21 cellular contexts compared by ENCODE assay signal in genomic region chrX:78133561-78133960, GRCh38. TPM values are rescaled to one million over a fixed set of nuclear protein-coding genes. Genes with fewer than 3 reads are reported as not detected.
DNase-seq lines count a peak whose midpoint lies in the region; ATAC-seq, FAIRE-seq and TF ChIP-seq lines count a peak whose summit lies in the region.
"Had no signal": no experiment of that assay in that cellular context is flagged by ENCODE, and none has a peak within 500 bp of the region (broad histone marks: within the 10 kb centered on the region; RNA-seq: fewer than 3 reads in every experiment).

No MANE protein-coding gene starts in this region.

- H3K27me3 ChIP-seq in HepG2 (ENCODE audit: control insufficient read depth in 1 of 2, insufficient read depth in 2 of 2, low read length in 2 of 2) (no peaks in the 10 kb centered on the region), right lobe of liver (no peaks in the 10 kb centered on the region), MM.1S (replicated peaks; ENCODE audit: insufficient read depth, low read length) (no peaks in the 10 kb centered on the region), K562 (ENCODE audit: control insufficient read depth in 2 of 2, insufficient read depth in 2 of 2, low read length in 2 of 2) (no peaks in the 10 kb centered on the region), transverse colon (no peaks in the 10 kb centered on the region)

- H3K79me2 ChIP-seq in HepG2 (ENCODE audit: insufficient read depth, low read length) (no peaks in the 10 kb centered on the region), MM.1S (ENCODE audit: low read length) (peaks cover 5% of the 10 kb centered on the region), K562 (ENCODE audit: control insufficient read depth, insufficient read depth, low read length) (no peaks in the 10 kb centered on the region)

- H3K9me3 ChIP-seq in HepG2 (ENCODE audit: low read length) (no peaks in the 10 kb centered on the region), right lobe of liver (no peaks in the 10 kb centered on the region), MM.1S (replicated peaks; ENCODE audit: insufficient read depth, low read length) (no peaks in the 10 kb centered on the region), K562 (replicated peaks; ENCODE audit: control insufficient read depth, insufficient read depth, low read depth, low read length) (no peaks in the 10 kb centered on the region), transverse colon (no peaks in the 10 kb centered on the region)
- H3K9me3 ChIP-seq: BLaER1 had no signal

- no peak for DNase-seq in HepG2 (ENCODE audit: low spot score)
- DNase-seq in right lobe of liver: no peak
- no peak for DNase-seq in MM.1S
- DNase-seq in K562 (ENCODE audit: extremely low read depth in 1 of 4, low spot score in 3 of 4): no peak
- no peak for DNase-seq in nucleus accumbens (lab: John Stamatoyannopoulos, UW)
- DNase-seq in GF-D8 (lab: John Stamatoyannopoulos, UW): no peak
- DNase-seq in transverse colon: no peak
- DNase-seq: Calu3; CD4-positive, alpha-beta T cell; COR-L47; DMS53; DMS79 treated with DMSO at 0.1 percent for 48 hours; H9 had no signal

- FAIRE-seq in HepG2 (lab: Jason Lieb, UNC) (no peak), K562 (lab: Jason Lieb, UNC) (no peak)
- FAIRE-seq: A204.1, GM12892, GM19239 had no signal

- intact Hi-C loops in HepG2 (cut with micrococcal nuclease; ENCODE audit: unreplicated experiment) (no loop called here), right lobe of liver (cut with DNase I) (no loop called here), K562 (cut with micrococcal nuclease) (no loop called here), transverse colon (cut with DNase I; ENCODE audit: low total_unique reads) (no loop called here)

- no peak; a peak in 1 of 4 replicates for TF ChIP-seq POLR2A in HepG2 (IDR thresholded peaks at IDR 0.05; ENCODE audit: insufficient read depth in 1 of 2, low read depth in 2 of 2, low read length in 2 of 2)
- TF ChIP-seq POLR2A in right lobe of liver (IDR thresholded peaks at IDR 0.05): no peak
- no peak for TF ChIP-seq POLR2A in K562 (conservative IDR thresholded peaks at IDR 0.05)
- TF ChIP-seq POLR2A in transverse colon (IDR thresholded peaks at IDR 0.05): no peak

- ATAC-seq in HepG2 (no peak), right lobe of liver (no peak), K562 (no peak)
- ATAC-seq: GM23338, HCT116 had no signal

- CTCF ChIA-PET in HepG2 (lab: Yijun Ruan, JAX; ENCODE audit: low intra/inter-chr PET ratio, low total read pairs) (no interaction called here), K562 (lab: Yijun Ruan, JAX; ENCODE audit: low intra/inter-chr PET ratio) (no interaction called here)

- H3F3A ChIP-seq in MM.1S (ENCODE audit: insufficient read depth, low read length): peaks cover 20% of the 10 kb centered on the region

- no peak for TF ChIP-seq RAD21 in HepG2 (CRISPR knock-in tag; IDR thresholded peaks at IDR 0.05)
- no peak for TF ChIP-seq RAD21 in K562 (CRISPR knock-in tag; conservative IDR thresholded peaks at IDR 0.05 in 1 of 2, IDR thresholded peaks at IDR 0.05 in 1 of 2)

- no peaks in the 10 kb centered on the region for H3K9me1 ChIP-seq in K562 (ENCODE audit: control insufficient read depth, insufficient read depth, low read length)

- H3K9ac ChIP-seq in HepG2 (ENCODE audit: insufficient read depth, low read depth, low read length) (no peak overlapping the region), MM.1S (ENCODE audit: low read length) (no peak overlapping the region), K562 (ENCODE audit: insufficient read depth in 1 of 2, low read depth in 2 of 2, low read length in 2 of 2) (no peak overlapping the region)
- H3K9ac ChIP-seq: BLaER1 had no signal

- BruUV-seq in HepG2 (replicated peaks; lab: Mats Ljungman, UMichigan) (no TSS peak), K562 (replicated peaks; lab: Mats Ljungman, UMichigan) (no TSS peak)

- in situ Hi-C loops in HepG2 (cut with HindIII; ENCODE audit: extremely low pct_ligation_motif_present, low pct_unique_long_range_greater_than_20kb) (no loop called here), K562 (cut with MboI) (no loop called here), transverse colon (cut with MboI; ENCODE audit: low pct_ligation_motif_present in 1 of 4, low pct_unique_long_range_greater_than_20kb in 1 of 4, low sequenced_read_pairs in 3 of 4) (no loop called here)

- H3K36me3 ChIP-seq in HepG2 (replicated peaks in 1 of 2; ENCODE audit: control insufficient read depth in 1 of 2, insufficient read depth in 2 of 2, low read length in 2 of 2): 0 out of 5 replicates have a peak, but pooled peaks cover 0 to 1% of the 10 kb centered on the region in 2 experiments
- H3K36me3 ChIP-seq in right lobe of liver: peaks cover 0 to 1% (median 0%) of the 10 kb centered on the region in 4 donors
- no peaks in the 10 kb centered on the region for H3K36me3 ChIP-seq in MM.1S (replicated peaks; ENCODE audit: insufficient read depth, low read length)
- H3K36me3 ChIP-seq in K562 (ENCODE audit: control insufficient read depth, insufficient read depth, low read length): peaks cover 35% of the 10 kb centered on the region; the same call in 2 of the 3 replicates
- H3K36me3 ChIP-seq in transverse colon: no peaks in the 10 kb centered on the region

- H2AFZ ChIP-seq in HepG2 (ENCODE audit: low read length) (no peak overlapping the region), MM.1S (ENCODE audit: low read length) (no peak overlapping the region), K562 (ENCODE audit: low read depth, low read length) (no peak overlapping the region)
- H2AFZ ChIP-seq: GM23338 had no signal

- TF ChIP-seq CTCF in HepG2 (CRISPR knock-in tag; IDR thresholded peaks at IDR 0.05): no peak
- TF ChIP-seq CTCF in right lobe of liver (IDR thresholded peaks at IDR 0.05): no peak
- no peak for TF ChIP-seq CTCF in MM.1S (IDR thresholded peaks at IDR 0.05; ENCODE audit: low read length)
- no peak for TF ChIP-seq CTCF in K562 (IDR thresholded peaks at IDR 0.05 in 2 of 3, conservative IDR thresholded peaks at IDR 0.05 in 1 of 3; ENCODE audit: insufficient read depth in 2 of 3, low read depth in 1 of 3, low read length in 3 of 3)
- no peak for TF ChIP-seq CTCF in transverse colon (IDR thresholded peaks at IDR 0.05)

- POLR2A ChIA-PET in HepG2 (lab: Yijun Ruan, JAX): no interaction called here
- POLR2A ChIA-PET in K562 (lab: Yijun Ruan, JAX): interaction anchor here (0.7 to 1.1 kb wide), 2 partner anchors 16 to 26 kb away, joined by 3 read pairs; no protein-coding TSS in a partner anchor

- H3K4me3 ChIP-seq in HepG2 (replicated peaks in 1 of 3; ENCODE audit: insufficient read depth in 1 of 3, low read depth in 2 of 3, low read length in 3 of 3): no peak overlapping the region
- no peak overlapping the region for H3K4me3 ChIP-seq in right lobe of liver
- no peak overlapping the region for H3K4me3 ChIP-seq in MM.1S (ENCODE audit: low read length)
- H3K4me3 ChIP-seq in K562: no peak overlapping the region
- no peak overlapping the region for H3K4me3 ChIP-seq in transverse colon
- H3K4me3 ChIP-seq: BLaER1, GM23338 had no signal

- H3K4me2 ChIP-seq in HepG2 (ENCODE audit: low read depth, low read length): no peak overlapping the region
- H3K4me2 ChIP-seq in MM.1S (ENCODE audit: low read depth, low read length): no peak overlapping the region
- no peak overlapping the region for H3K4me2 ChIP-seq in K562 (ENCODE audit: insufficient read depth, low read length)
- H3K4me2 ChIP-seq: BLaER1, GM23338 had no signal

- TF ChIP-seq EP300 in HepG2 (IDR thresholded peaks at IDR 0.05; ENCODE audit: low read depth in 2 of 2, low read length in 2 of 2): no peak
- TF ChIP-seq EP300 in HepG2 (CRISPR knock-in tag; IDR thresholded peaks at IDR 0.05; ENCODE audit: borderline replicate concordance): no peak
- TF ChIP-seq EP300 in K562 (IDR thresholded peaks at IDR 0.05; ENCODE audit: low read length): no peak
- TF ChIP-seq EP300 in transverse colon (IDR thresholded peaks at IDR 0.05; ENCODE audit: low read depth): no peak

- H4K20me1 ChIP-seq in HepG2 (ENCODE audit: insufficient read depth, low read length) (peaks cover 10% of the 10 kb centered on the region), MM.1S (ENCODE audit: insufficient read depth, low read length) (no peaks in the 10 kb centered on the region), K562 (replicated peaks; ENCODE audit: control insufficient read depth, insufficient read depth, low read length) (no peaks in the 10 kb centered on the region; the same call in 1 of the 2 replicates)

- no peaks in the 10 kb centered on the region for H3K9me2 ChIP-seq in MM.1S (replicated peaks; ENCODE audit: insufficient read depth, low read length)

- H3K27ac ChIP-seq in HepG2 (ENCODE audit: extremely low read length, insufficient read depth, low read length) (no peak overlapping the region), right lobe of liver (no peak overlapping the region), MM.1S (ENCODE audit: low read length) (peak overlapping the region; percentile 65; the same call in 1 of the 2 replicates), K562 (ENCODE audit: extremely low read depth, low read depth, low read length) (no peak overlapping the region), transverse colon (no peak overlapping the region)
- H3K27ac ChIP-seq: 22Rv1, BLaER1, C4-2B had no signal

- no peaks in the 10 kb centered on the region for H3K4me1 ChIP-seq in HepG2 (ENCODE audit: insufficient read depth, low read length)
- H3K4me1 ChIP-seq in right lobe of liver: no peaks in the 10 kb centered on the region
- H3K4me1 ChIP-seq in MM.1S (ENCODE audit: low read length): peaks cover 26% of the 10 kb centered on the region
- H3K4me1 ChIP-seq in K562 (replicated peaks in 1 of 2; ENCODE audit: control insufficient read depth in 2 of 2, insufficient read depth in 2 of 2, low read length in 2 of 2): peaks cover 0 to 2% of the 10 kb centered on the region in 2 experiments; a peak in 1 of 5 replicates
- no peaks in the 10 kb centered on the region for H3K4me1 ChIP-seq in transverse colon
- H3K4me1 ChIP-seq: BLaER1 had no signal

RNA-seq across cellular contexts. Expression of gene TAF9B, which starts 5.9 kb away (rescaled TPM):
- total RNA-seq in HepG2 (2016; rRNA removed; fragmentation: Illumina TruSeq; extraction: Trizol): 15.2 and 25.1 TPM in 2 replicates
- total RNA-seq in HepG2 (2016; cell fraction: cytosol; rRNA removed; fragmentation: Illumina TruSeq; extraction: Trizol; ENCODE audit: low read depth): 2.0 and 2.2 TPM in 2 replicates
- total RNA-seq in HepG2 (2016; cell fraction: insoluble cytoplasmic fraction; rRNA removed; fragmentation: Illumina TruSeq; extraction: Trizol): 15.4 and 26.1 TPM in 2 replicates
- total RNA-seq in HepG2 (2016; cell fraction: membrane; rRNA removed; fragmentation: Illumina TruSeq; extraction: Trizol): 8.9 and 10.4 TPM in 2 replicates
- 8.0 and 9.0 TPM in 2 replicates for total RNA-seq in HepG2 (2016; cell fraction: nucleus; rRNA removed; fragmentation: Illumina TruSeq; extraction: Trizol)
- polyA plus RNA-seq in HepG2 (2011; rRNA removed): 5.3 and 10.8 TPM in 2 replicates
- 5.0 and 5.9 TPM in 2 replicates for polyA plus RNA-seq in HepG2 (2011; cell fraction: cytosol; rRNA removed)
- 1.5 and 1.8 TPM in 2 replicates for polyA plus RNA-seq in HepG2 (2011; cell fraction: nucleus; rRNA removed)
- 8.5 and 12.2 TPM in 2 replicates for polyA plus RNA-seq in HepG2 (2012)
- 2.8 and 3.0 TPM in 2 replicates for polyA plus RNA-seq in HepG2 (2016; cell fraction: cytosol; fragmentation: Illumina TruSeq; extraction: Trizol; ENCODE audit: low read depth)
- polyA plus RNA-seq in HepG2 (2016; cell fraction: insoluble cytoplasmic fraction; fragmentation: Illumina TruSeq; extraction: Trizol; ENCODE audit: low read depth): 36.6 and 41.8 TPM in 2 replicates
- polyA plus RNA-seq in HepG2 (2016; cell fraction: membrane; fragmentation: Illumina TruSeq; extraction: Trizol; ENCODE audit: low read depth): 10.7 and 11.1 TPM in 2 replicates
- 10.7 and 12.0 TPM in 2 replicates for polyA plus RNA-seq in HepG2 (2016; cell fraction: nucleus; fragmentation: Illumina TruSeq; extraction: Trizol; ENCODE audit: insufficient read depth, low read depth)
- polyA minus RNA-seq in HepG2 (2011; rRNA and poly(A)+ RNA removed; ENCODE audit: low replicate concordance): 4.4 and 25.9 TPM in 2 replicates
- polyA minus RNA-seq in HepG2 (2011; cell fraction: cytosol; rRNA and poly(A)+ RNA removed): 5.2 and 6.2 TPM in 2 replicates
- polyA minus RNA-seq in HepG2 (2011; cell fraction: nucleus; rRNA and poly(A)+ RNA removed): 4.0 and 4.7 TPM in 2 replicates
- total RNA-seq in right lobe of liver: 1 to 10 TPM; 3.3 to 9.6 (median 6.1) TPM
- total RNA-seq in K562 (2011; cell fraction: chromatin; rRNA removed; ENCODE audit: low replicate concordance): 3.8 and 8.3 TPM in 2 replicates
- total RNA-seq in K562 (2011; cell fraction: nucleolus; rRNA removed): 2.7 and 2.8 TPM in 2 replicates
- total RNA-seq in K562 (2011; cell fraction: nucleoplasm; rRNA removed): 5.7 and 6.9 TPM in 2 replicates
- total RNA-seq in K562 (2014; rRNA removed): 10.9 and 16.1 TPM in 2 replicates
- total RNA-seq in K562 (2014; rRNA removed; fragmentation: Illumina TruSeq; extraction: Trizol): 28.1 and 31.4 TPM in 2 replicates
- 20.6 and 20.8 TPM in 2 replicates for total RNA-seq in K562 (2015; rRNA removed; fragmentation: Illumina TruSeq; extraction: Trizol)
- 18.6 and 19.1 TPM in 2 replicates for total RNA-seq in K562 (2021)
- 32.9 and 42.1 TPM in 2 replicates for polyA plus RNA-seq in K562 (2011; rRNA removed)
- 17.4 and 21.0 TPM in 2 replicates for polyA plus RNA-seq in K562 (2011; cell fraction: cytosol; rRNA removed)
- polyA plus RNA-seq in K562 (2011; cell fraction: nucleus; rRNA removed): 5.1 and 7.7 TPM in 2 replicates
- 17.5 and 18.3 TPM in 2 replicates for polyA plus RNA-seq in K562 (2012)
- 26.2 and 30.3 TPM in 2 replicates for polyA plus RNA-seq in K562 (2014; fragmentation: Illumina TruSeq; extraction: Trizol)
- polyA plus RNA-seq in K562 (2014; fragmentation: Nextera tagmentation; extraction: Ambion mirVana): 10 to 100 TPM; 19.3 to 36.5 TPM
- 16.7 and 17.7 TPM in 2 replicates for polyA plus RNA-seq in K562 (2014; rRNA removed)
- 34.1 and 43.3 TPM in 2 replicates for polyA minus RNA-seq in K562 (2011; rRNA and poly(A)+ RNA removed)
- 9.6 and 12.9 TPM in 2 replicates for polyA minus RNA-seq in K562 (2011; cell fraction: cytosol; rRNA and poly(A)+ RNA removed)
- polyA minus RNA-seq in K562 (2011; cell fraction: nucleus; rRNA and poly(A)+ RNA removed): 4.8 and 6.9 TPM in 2 replicates
- total RNA-seq in transverse colon: 10 to 100 TPM in 1 of 4 donors, 1 to 10 TPM in 3; 2.6 to 13.2 (median 6.6) TPM

RNA-seq across cellular contexts. Expression of gene PGK1, which starts 29.5 kb away (rescaled TPM):
- total RNA-seq in HepG2 (2016; rRNA removed; fragmentation: Illumina TruSeq; extraction: Trizol): 325 and 530 TPM in 2 replicates
- 13.3 and 14.1 TPM in 2 replicates for total RNA-seq in HepG2 (2016; cell fraction: cytosol; rRNA removed; fragmentation: Illumina TruSeq; extraction: Trizol; ENCODE audit: low read depth)
- 320 and 521 TPM in 2 replicates for total RNA-seq in HepG2 (2016; cell fraction: insoluble cytoplasmic fraction; rRNA removed; fragmentation: Illumina TruSeq; extraction: Trizol)
- 33.6 and 34.6 TPM in 2 replicates for total RNA-seq in HepG2 (2016; cell fraction: membrane; rRNA removed; fragmentation: Illumina TruSeq; extraction: Trizol)
- 136 and 146 TPM in 2 replicates for total RNA-seq in HepG2 (2016; cell fraction: nucleus; rRNA removed; fragmentation: Illumina TruSeq; extraction: Trizol)
- polyA plus RNA-seq in HepG2 (2011; rRNA removed): 902 and 1,274 TPM in 2 replicates
- polyA plus RNA-seq in HepG2 (2011; cell fraction: cytosol; rRNA removed): 752 and 913 TPM in 2 replicates
- 269 and 326 TPM in 2 replicates for polyA plus RNA-seq in HepG2 (2011; cell fraction: nucleus; rRNA removed)
- 730 and 1,051 TPM in 2 replicates for polyA plus RNA-seq in HepG2 (2012)
- 14.8 and 15.2 TPM in 2 replicates for polyA plus RNA-seq in HepG2 (2016; cell fraction: cytosol; fragmentation: Illumina TruSeq; extraction: Trizol; ENCODE audit: low read depth)
- polyA plus RNA-seq in HepG2 (2016; cell fraction: insoluble cytoplasmic fraction; fragmentation: Illumina TruSeq; extraction: Trizol; ENCODE audit: low read depth): 442 TPM in 2 replicates
- 26.4 and 26.9 TPM in 2 replicates for polyA plus RNA-seq in HepG2 (2016; cell fraction: membrane; fragmentation: Illumina TruSeq; extraction: Trizol; ENCODE audit: low read depth)
- polyA plus RNA-seq in HepG2 (2016; cell fraction: nucleus; fragmentation: Illumina TruSeq; extraction: Trizol; ENCODE audit: insufficient read depth, low read depth): 142 and 152 TPM in 2 replicates
- 641 and 757 TPM in 2 replicates for polyA minus RNA-seq in HepG2 (2011; rRNA and poly(A)+ RNA removed; ENCODE audit: low replicate concordance)
- polyA minus RNA-seq in HepG2 (2011; cell fraction: cytosol; rRNA and poly(A)+ RNA removed): 413 and 420 TPM in 2 replicates
- 283 and 304 TPM in 2 replicates for polyA minus RNA-seq in HepG2 (2011; cell fraction: nucleus; rRNA and poly(A)+ RNA removed)
- 100 to 1,000 TPM; 144 to 333 (median 184) TPM for total RNA-seq in right lobe of liver
- total RNA-seq in K562 (2011; cell fraction: chromatin; rRNA removed; ENCODE audit: low replicate concordance): 215 and 344 TPM in 2 replicates
- total RNA-seq in K562 (2011; cell fraction: nucleolus; rRNA removed): 122 and 149 TPM in 2 replicates
- 251 and 270 TPM in 2 replicates for total RNA-seq in K562 (2011; cell fraction: nucleoplasm; rRNA removed)
- 199 and 230 TPM in 2 replicates for total RNA-seq in K562 (2014; rRNA removed)
- 378 and 428 TPM in 2 replicates for total RNA-seq in K562 (2014; rRNA removed; fragmentation: Illumina TruSeq; extraction: Trizol)
- total RNA-seq in K562 (2015; rRNA removed; fragmentation: Illumina TruSeq; extraction: Trizol): 253 and 265 TPM in 2 replicates
- 397 and 412 TPM in 2 replicates for total RNA-seq in K562 (2021)
- 1,361 and 1,378 TPM in 2 replicates for polyA plus RNA-seq in K562 (2011; rRNA removed)
- 471 and 871 TPM in 2 replicates for polyA plus RNA-seq in K562 (2011; cell fraction: cytosol; rRNA removed)
- polyA plus RNA-seq in K562 (2011; cell fraction: nucleus; rRNA removed): 372 and 830 TPM in 2 replicates
- polyA plus RNA-seq in K562 (2012): 355 and 529 TPM in 2 replicates
- polyA plus RNA-seq in K562 (2014; fragmentation: Illumina TruSeq; extraction: Trizol): 332 and 352 TPM in 2 replicates
- polyA plus RNA-seq in K562 (2014; fragmentation: Nextera tagmentation; extraction: Ambion mirVana): 100 to 1,000 TPM; 541 to 543 TPM
- 294 and 317 TPM in 2 replicates for polyA plus RNA-seq in K562 (2014; rRNA removed)
- polyA minus RNA-seq in K562 (2011; rRNA and poly(A)+ RNA removed): 737 and 825 TPM in 2 replicates
- polyA minus RNA-seq in K562 (2011; cell fraction: cytosol; rRNA and poly(A)+ RNA removed): 247 and 288 TPM in 2 replicates
- 69.6 and 149 TPM in 2 replicates for polyA minus RNA-seq in K562 (2011; cell fraction: nucleus; rRNA and poly(A)+ RNA removed)
- 100 to 1,000 TPM in 3 of 4 donors, 10 to 100 TPM in 1; 35.6 to 207 (median 181) TPM for total RNA-seq in transverse colon
